ENCODE assay signal across 1 cellular context in the genomic region with DNA sequence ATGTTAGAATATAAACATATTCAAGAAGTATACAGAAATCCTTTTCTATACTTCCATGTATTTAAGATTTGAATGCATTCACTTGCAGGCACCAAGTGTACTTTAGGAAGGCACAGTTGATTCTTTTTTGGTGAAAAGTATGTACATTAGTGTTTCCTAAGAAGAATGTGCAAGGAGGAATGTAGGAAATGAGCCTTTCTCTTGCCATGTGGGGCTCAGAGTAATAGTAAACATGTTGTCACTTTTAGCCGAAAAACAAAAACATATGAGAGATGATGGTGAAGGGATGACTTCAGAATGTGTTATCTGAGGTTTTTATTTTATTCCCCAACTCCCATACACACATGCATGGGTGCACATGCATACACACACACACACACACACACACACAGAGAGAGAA.
TF ChIP-seq lines count a peak whose summit lies in the region.

No MANE protein-coding gene starts in this region.

TF ChIP-seq in GM23338, 12 proteins besides CTCF, POLR2A, EP300 and RAD21:
- TF ChIP-seq, protein P1, sequence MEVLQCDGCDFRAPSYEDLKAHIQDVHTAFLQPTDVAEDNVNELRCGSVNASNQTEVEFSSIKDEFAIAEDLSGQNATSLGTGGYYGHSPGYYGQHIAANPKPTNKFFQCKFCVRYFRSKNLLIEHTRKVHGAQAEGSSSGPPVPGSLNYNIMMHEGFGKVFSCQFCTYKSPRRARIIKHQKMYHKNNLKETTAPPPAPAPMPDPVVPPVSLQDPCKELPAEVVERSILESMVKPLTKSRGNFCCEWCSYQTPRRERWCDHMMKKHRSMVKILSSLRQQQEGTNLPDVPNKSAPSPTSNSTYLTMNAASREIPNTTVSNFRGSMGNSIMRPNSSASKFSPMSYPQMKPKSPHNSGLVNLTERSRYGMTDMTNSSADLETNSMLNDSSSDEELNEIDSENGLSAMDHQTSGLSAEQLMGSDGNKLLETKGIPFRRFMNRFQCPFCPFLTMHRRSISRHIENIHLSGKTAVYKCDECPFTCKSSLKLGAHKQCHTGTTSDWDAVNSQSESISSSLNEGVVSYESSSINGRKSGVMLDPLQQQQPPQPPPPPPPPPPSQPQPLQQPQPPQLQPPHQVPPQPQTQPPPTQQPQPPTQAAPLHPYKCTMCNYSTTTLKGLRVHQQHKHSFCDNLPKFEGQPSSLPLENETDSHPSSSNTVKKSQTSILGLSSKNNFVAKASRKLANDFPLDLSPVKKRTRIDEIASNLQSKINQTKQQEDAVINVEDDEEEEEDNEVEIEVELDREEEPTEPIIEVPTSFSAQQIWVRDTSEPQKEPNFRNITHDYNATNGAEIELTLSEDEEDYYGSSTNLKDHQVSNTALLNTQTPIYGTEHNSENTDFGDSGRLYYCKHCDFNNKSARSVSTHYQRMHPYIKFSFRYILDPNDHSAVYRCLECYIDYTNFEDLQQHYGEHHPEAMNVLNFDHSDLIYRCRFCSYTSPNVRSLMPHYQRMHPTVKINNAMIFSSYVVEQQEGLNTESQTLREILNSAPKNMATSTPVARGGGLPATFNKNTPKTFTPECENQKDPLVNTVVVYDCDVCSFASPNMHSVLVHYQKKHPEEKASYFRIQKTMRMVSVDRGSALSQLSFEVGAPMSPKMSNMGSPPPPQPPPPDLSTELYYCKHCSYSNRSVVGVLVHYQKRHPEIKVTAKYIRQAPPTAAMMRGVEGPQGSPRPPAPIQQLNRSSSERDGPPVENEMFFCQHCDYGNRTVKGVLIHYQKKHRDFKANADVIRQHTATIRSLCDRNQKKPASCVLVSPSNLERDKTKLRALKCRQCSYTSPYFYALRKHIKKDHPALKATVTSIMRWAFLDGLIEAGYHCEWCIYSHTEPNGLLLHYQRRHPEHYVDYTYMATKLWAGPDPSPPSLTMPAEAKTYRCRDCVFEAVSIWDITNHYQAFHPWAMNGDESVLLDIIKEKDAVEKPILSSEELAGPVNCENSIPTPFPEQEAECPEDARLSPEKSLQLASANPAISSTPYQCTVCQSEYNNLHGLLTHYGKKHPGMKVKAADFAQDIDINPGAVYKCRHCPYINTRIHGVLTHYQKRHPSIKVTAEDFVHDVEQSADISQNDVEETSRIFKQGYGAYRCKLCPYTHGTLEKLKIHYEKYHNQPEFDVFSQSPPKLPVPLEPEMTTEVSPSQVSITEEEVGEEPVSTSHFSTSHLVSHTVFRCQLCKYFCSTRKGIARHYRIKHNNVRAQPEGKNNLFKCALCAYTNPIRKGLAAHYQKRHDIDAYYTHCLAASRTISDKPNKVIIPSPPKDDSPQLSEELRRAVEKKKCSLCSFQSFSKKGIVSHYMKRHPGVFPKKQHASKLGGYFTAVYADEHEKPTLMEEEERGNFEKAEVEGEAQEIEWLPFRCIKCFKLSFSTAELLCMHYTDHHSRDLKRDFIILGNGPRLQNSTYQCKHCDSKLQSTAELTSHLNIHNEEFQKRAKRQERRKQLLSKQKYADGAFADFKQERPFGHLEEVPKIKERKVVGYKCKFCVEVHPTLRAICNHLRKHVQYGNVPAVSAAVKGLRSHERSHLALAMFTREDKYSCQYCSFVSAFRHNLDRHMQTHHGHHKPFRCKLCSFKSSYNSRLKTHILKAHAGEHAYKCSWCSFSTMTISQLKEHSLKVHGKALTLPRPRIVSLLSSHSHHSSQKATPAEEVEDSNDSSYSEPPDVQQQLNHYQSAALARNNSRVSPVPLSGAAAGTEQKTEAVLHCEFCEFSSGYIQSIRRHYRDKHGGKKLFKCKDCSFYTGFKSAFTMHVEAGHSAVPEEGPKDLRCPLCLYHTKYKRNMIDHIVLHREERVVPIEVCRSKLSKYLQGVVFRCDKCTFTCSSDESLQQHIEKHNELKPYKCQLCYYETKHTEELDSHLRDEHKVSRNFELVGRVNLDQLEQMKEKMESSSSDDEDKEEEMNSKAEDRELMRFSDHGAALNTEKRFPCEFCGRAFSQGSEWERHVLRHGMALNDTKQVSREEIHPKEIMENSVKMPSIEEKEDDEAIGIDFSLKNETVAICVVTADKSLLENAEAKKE (CRISPR knock-in tag; IDR thresholded peaks at IDR 0.05), result no peak
- TF ChIP-seq, protein P2, sequence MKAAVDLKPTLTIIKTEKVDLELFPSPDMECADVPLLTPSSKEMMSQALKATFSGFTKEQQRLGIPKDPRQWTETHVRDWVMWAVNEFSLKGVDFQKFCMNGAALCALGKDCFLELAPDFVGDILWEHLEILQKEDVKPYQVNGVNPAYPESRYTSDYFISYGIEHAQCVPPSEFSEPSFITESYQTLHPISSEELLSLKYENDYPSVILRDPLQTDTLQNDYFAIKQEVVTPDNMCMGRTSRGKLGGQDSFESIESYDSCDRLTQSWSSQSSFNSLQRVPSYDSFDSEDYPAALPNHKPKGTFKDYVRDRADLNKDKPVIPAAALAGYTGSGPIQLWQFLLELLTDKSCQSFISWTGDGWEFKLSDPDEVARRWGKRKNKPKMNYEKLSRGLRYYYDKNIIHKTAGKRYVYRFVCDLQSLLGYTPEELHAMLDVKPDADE (IDR thresholded peaks at IDR 0.05), result no peak
- TF ChIP-seq ZNF114 (CRISPR knock-in tag; IDR thresholded peaks at IDR 0.05), result no peak
- no peak for TF ChIP-seq EZH2phosphoT487 (IDR thresholded peaks at IDR 0.05; ENCODE audit: unreplicated experiment)
- TF ChIP-seq CREB1 (CRISPR knock-in tag; IDR thresholded peaks at IDR 0.05; ENCODE audit: low read depth), result no peak
- TF ChIP-seq POLR2AphosphoS5 (IDR thresholded peaks at IDR 0.05; ENCODE audit: low read depth), result no peak
- no peak for TF ChIP-seq ZNF331 (CRISPR knock-in tag; IDR thresholded peaks at IDR 0.05; ENCODE audit: low read depth)
- TF ChIP-seq EZH2 (IDR thresholded peaks at IDR 0.05; ENCODE audit: low read depth, unreplicated experiment), result no peak
- TF ChIP-seq, protein P3, sequence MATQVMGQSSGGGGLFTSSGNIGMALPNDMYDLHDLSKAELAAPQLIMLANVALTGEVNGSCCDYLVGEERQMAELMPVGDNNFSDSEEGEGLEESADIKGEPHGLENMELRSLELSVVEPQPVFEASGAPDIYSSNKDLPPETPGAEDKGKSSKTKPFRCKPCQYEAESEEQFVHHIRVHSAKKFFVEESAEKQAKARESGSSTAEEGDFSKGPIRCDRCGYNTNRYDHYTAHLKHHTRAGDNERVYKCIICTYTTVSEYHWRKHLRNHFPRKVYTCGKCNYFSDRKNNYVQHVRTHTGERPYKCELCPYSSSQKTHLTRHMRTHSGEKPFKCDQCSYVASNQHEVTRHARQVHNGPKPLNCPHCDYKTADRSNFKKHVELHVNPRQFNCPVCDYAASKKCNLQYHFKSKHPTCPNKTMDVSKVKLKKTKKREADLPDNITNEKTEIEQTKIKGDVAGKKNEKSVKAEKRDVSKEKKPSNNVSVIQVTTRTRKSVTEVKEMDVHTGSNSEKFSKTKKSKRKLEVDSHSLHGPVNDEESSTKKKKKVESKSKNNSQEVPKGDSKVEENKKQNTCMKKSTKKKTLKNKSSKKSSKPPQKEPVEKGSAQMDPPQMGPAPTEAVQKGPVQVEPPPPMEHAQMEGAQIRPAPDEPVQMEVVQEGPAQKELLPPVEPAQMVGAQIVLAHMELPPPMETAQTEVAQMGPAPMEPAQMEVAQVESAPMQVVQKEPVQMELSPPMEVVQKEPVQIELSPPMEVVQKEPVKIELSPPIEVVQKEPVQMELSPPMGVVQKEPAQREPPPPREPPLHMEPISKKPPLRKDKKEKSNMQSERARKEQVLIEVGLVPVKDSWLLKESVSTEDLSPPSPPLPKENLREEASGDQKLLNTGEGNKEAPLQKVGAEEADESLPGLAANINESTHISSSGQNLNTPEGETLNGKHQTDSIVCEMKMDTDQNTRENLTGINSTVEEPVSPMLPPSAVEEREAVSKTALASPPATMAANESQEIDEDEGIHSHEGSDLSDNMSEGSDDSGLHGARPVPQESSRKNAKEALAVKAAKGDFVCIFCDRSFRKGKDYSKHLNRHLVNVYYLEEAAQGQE (IDR thresholded peaks at IDR 0.05; ENCODE audit: unreplicated experiment), result no peak
- no peak for TF ChIP-seq STAT1 (IDR thresholded peaks at IDR 0.05; ENCODE audit: unreplicated experiment)
- TF ChIP-seq NANOG (IDR thresholded peaks at IDR 0.05; ENCODE audit: borderline replicate concordance), result no peak
- TF ChIP-seq JUNB (IDR thresholded peaks at IDR 0.05; ENCODE audit: unreplicated experiment), result no peak
